1 cellular context compared by ENCODE assay signal in the genomic region with DNA sequence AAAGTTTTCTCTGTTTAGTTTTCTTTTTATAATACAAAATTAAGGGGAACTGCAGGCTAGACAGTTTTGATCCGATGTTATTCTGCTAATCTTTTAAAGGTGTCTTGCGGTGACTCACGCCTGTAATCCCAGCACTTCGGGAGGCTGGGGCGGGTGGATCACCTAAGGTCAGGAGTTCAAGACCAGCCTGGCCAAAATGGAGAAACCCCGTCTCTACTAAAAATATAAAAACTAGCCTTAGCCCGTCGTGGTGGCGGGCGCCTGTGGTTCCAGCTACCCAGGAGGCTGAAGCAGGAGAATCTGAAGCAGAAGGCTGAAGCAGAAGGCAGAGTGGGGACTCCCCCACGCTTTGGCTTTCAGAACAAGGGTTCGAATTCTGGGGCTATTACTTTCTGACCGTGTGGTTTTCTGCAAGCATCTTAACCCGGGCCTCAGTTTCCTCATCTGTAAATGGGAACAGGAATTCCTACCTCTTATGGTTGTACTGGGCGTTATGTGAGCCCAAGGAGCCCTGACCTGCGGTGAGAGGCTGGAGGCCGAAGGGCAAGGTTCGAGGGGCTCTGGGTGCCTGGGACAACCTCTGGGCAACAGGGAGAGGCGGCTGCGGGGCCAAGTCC.
TF ChIP-seq lines count a peak whose summit lies in the region.

No MANE protein-coding gene starts in this region.

TF ChIP-seq in endothelial cell of umbilical vein, 7 proteins besides CTCF, POLR2A, EP300 and RAD21:
- TF ChIP-seq EZH2 (IDR thresholded peaks at IDR 0.05; ENCODE audit: borderline replicate concordance, low read depth, low read length, severe bottlenecking) (no peak), GATA2 (IDR thresholded peaks at IDR 0.05; ENCODE audit: insufficient read depth, insufficient read length, low read depth, low read length) (no peak), FOS (IDR thresholded peaks at IDR 0.05; ENCODE audit: borderline replicate concordance, insufficient read depth, low read length) (no peak)
